ENCODE assay signal across 8 cellular contexts in genomic region chr7:139231513-139232376, GRCh38.
DNase-seq lines count a peak whose midpoint lies in the region; ATAC-seq and TF ChIP-seq lines count a peak whose summit lies in the region.

No MANE protein-coding gene starts in this region.

- H3K79me2 ChIP-seq in OCI-LY3 (ENCODE audit: low read length) (peaks cover 32% of the 10 kb centered on the region), parathyroid adenoma (peaks cover 13% of the 10 kb centered on the region)

- H3K9me3 ChIP-seq in OCI-LY3 (ENCODE audit: insufficient read depth, low read length): no peaks in the 10 kb centered on the region
- H3K9me3 ChIP-seq in parathyroid adenoma (ENCODE audit: control insufficient read depth, low read length): no peaks in the 10 kb centered on the region

- H3K27me3 ChIP-seq in OCI-LY3 (ENCODE audit: low read depth, low read length) (0 out of 2 replicates have a peak, but pooled peaks cover 7% of the 10 kb centered on the region), parathyroid adenoma (ENCODE audit: control insufficient read depth, insufficient read depth, low read length) (no peaks in the 10 kb centered on the region)

- POLR2A ChIA-PET in AG04449 (lab: Yijun Ruan, JAX): no interaction called here

- CTCF ChIA-PET in AG04449 (lab: Yijun Ruan, JAX): interaction anchor here (1.1 to 2.9 kb wide), 2 partner anchors 10 to 346 kb away, joined by 4 to 9 read pairs; no protein-coding TSS in a partner anchor

- H3K4me2 ChIP-seq in OCI-LY3 (ENCODE audit: low read length): peak overlapping the region; percentile 90
- H3K4me2 ChIP-seq in parathyroid adenoma (ENCODE audit: low read length): peak overlapping the region; percentile 93

- intact Hi-C loops in head of caudate nucleus (cut with DNase I): loop anchor here (5.0 kb wide), 2 partner anchors 99 to 111 kb away; partner anchors contain the start of gene FMC1

- peak; percentile 4 for ATAC-seq in GM18508 (IDR thresholded peaks at IDR 0.05; ENCODE audit: insufficient read depth, unreplicated experiment)
- ATAC-seq in HG02943 (IDR thresholded peaks at IDR 0.05; ENCODE audit: low read depth, unreplicated experiment): peak; percentile 10

- peak overlapping the region; percentile 82 for H3K9ac ChIP-seq in OCI-LY3 (ENCODE audit: low read length)
- peak overlapping the region; percentile 43 for H3K9ac ChIP-seq in parathyroid adenoma

- H3K4me1 ChIP-seq in OCI-LY3 (ENCODE audit: low read length) (peaks cover 15% of the 10 kb centered on the region), parathyroid adenoma (peaks cover 2% of the 10 kb centered on the region)

- H3K4me3 ChIP-seq in AG04449 (ENCODE audit: low read depth, low read length): peak overlapping the region; percentile 97
- H3K4me3 ChIP-seq in OCI-LY3 (ENCODE audit: low read length): peak overlapping the region; percentile 90
- peak overlapping the region; percentile 99 for H3K4me3 ChIP-seq in parathyroid adenoma (ENCODE audit: low read depth, low read length)

- no peak for DNase-seq in AG04449 (ENCODE audit: low read depth, low spot score)
- DNase-seq in activated naive CD4-positive, alpha-beta T cell treated with Interleukin-2 at 50 U/mL for 16 hours: peak; percentile 20
- peak in 41 of 42 donors; percentile 2 to 70 (median 35) for DNase-seq in head of caudate nucleus
- no peak for DNase-seq in SKM-1 (lab: John Stamatoyannopoulos, UW; ENCODE audit: unreplicated experiment)

- H2AFZ ChIP-seq in OCI-LY3 (ENCODE audit: low read depth, low read length) (peak overlapping the region; percentile 94), parathyroid adenoma (peak overlapping the region; percentile 83)

- TF ChIP-seq CTCF in AG04449 (IDR thresholded peaks at IDR 0.05; ENCODE audit: insufficient read depth, low read length, missing control alignments) (no peak), OCI-LY3 (IDR thresholded peaks at IDR 0.05; ENCODE audit: low read depth, low read length) (no peak), parathyroid adenoma (IDR thresholded peaks at IDR 0.05) (no peak)

- peaks cover 9% of the 10 kb centered on the region for H4K20me1 ChIP-seq in OCI-LY3 (ENCODE audit: insufficient read depth, low read length)

- H3K27ac ChIP-seq in OCI-LY3 (ENCODE audit: low read length): peak overlapping the region; percentile 49
- H3K27ac ChIP-seq in parathyroid adenoma: peak overlapping the region; percentile 79

- H3K36me3 ChIP-seq in OCI-LY3 (replicated peaks; ENCODE audit: low read depth, low read length) (no peaks in the 10 kb centered on the region), parathyroid adenoma (ENCODE audit: control insufficient read depth, insufficient read depth, low read length) (no peaks in the 10 kb centered on the region)

Comparison
In these comparisons a context has a peak if more than half of its experiments do, and no peak if none do; other contexts are left out.
1. DNase-seq: peak in activated naive CD4-positive, alpha-beta T cell treated with Interleukin-2 at 50 U/mL for 16 hours (single experiment) and head of caudate nucleus (41 of 42); none in AG04449 (single experiment) and SKM-1 (single experiment).
2. Peak in every context shown above with its lines, with median percentiles within 50 percentile points of each other: H3K4me3 ChIP-seq.